ENCODE assay signal across 8 cellular contexts in the genomic region with DNA sequence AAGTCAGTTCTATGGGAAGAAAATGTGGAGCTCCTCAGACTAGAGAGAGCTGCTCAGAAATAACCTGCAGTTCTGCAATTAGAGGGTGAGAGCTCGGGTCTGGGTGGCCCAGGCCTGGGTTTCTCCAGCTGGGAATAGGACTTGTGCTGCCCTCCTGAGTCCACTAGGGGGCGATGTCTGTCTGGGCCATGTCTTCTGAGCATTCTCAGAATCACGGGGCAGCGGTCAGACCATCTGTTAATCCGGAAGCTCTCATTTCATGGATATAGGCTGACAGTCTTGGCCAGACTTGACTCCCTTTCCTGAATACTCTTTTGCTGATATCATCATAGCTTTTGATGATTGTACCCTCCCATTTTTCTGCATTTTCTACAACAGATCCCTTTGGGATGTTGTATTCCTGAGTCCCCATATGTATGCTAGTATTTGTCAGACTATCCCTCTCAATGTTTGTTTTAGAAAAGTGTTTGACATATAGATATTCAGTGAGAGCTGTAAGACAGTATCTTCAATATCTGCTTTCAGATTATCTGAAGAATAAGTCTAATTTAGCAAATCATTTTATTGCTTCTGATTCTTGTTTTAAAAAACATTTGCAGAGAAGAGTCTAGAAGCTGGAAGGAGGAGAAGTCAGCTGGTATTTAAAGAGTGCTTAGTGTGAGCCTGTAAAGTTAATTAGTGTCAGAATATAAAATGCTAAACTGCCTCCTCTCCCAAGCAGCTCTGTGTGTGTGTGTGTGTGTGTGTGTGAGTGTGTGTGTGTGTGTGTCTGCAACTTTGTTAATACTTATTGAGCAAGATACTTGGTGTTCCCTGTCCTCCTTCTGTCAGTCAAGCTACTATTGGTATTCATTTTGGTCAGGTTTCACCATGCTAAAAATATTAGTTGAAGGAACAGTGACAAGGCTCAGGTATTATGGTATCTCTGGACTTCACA. TPM values are rescaled to one million over a fixed set of nuclear protein-coding genes. Genes with fewer than 3 reads are reported as not detected.
DNase-seq lines count a peak whose midpoint lies in the region; ATAC-seq and TF ChIP-seq lines count a peak whose summit lies in the region.

No MANE protein-coding gene starts in this region.

- no peaks in the 10 kb centered on the region for H3K27me3 Mint-ChIP-seq in CD14-positive monocyte (ENCODE audit: low read depth in 3 of 3)

- peak; percentile 95 for TF ChIP-seq CTCF in CD14-positive monocyte (IDR thresholded peaks at IDR 0.05)

- H3K4me1 Mint-ChIP-seq in CD14-positive monocyte = peaks cover 8% of the 10 kb centered on the region

- H3K36me3 Mint-ChIP-seq in CD14-positive monocyte = peaks cover 65 to 67% of the 10 kb centered on the region in 2 donors

- H3K9me3 Mint-ChIP-seq in CD14-positive monocyte = no peaks in the 10 kb centered on the region

- H3K27ac Mint-ChIP-seq in CD14-positive monocyte = peak overlapping the region; percentile 9 to 78 (median 60)

- intact Hi-C loops in CD14-positive monocyte (cut with micrococcal nuclease) = loop anchor here (2.0 to 10.0 kb wide), 4 partner anchors 109 to 159 kb away; no protein-coding TSS in a partner anchor

- peak; percentile 86 for DNase-seq in CD14-positive monocyte (ENCODE audit: low spot score)
- peak; percentile 29 for DNase-seq in NCI-H524 treated with DMSO at 0.1 percent for 48 hours (lab: John Stamatoyannopoulos, UW)
- peak; percentile 69 for DNase-seq in activated CD4-positive, alpha-beta T cell treated with anti-CD3 and anti-CD28 coated beads, Interleukin-2, amount 50 U/mL, for 1 hour
- peak; percentile 84 for DNase-seq in ecto neural progenitor cell (ENCODE audit: low spot score)
- peak; percentile 66 to 97 for DNase-seq in lung microvascular endothelial cell (ENCODE audit: low read depth in 2 of 2)
- peak; percentile 47 for DNase-seq in stimulated activated CD8-positive, alpha-beta memory T cell treated with anti-CD3 and anti-CD28 coated beads, Interleukin-15, amount 100 ng/mL, for 1 hour (ENCODE audit: low read depth)

- ATAC-seq in GM19351 (IDR thresholded peaks at IDR 0.05; ENCODE audit: unreplicated experiment) (peak; percentile 97), HG03439 (IDR thresholded peaks at IDR 0.05; ENCODE audit: unreplicated experiment) (peak; percentile 94)

- H3K4me3 Mint-ChIP-seq in CD14-positive monocyte = peak overlapping the region in 1 of 2 donors; percentile 74

RNA-seq across cellular contexts. Expression of a gene that starts 38.0 kb away (rescaled TPM):
- polyA plus RNA-seq in CD14-positive monocyte = 100 to 1,000 TPM in 1 of 2 donors, 10 to 100 TPM in 1; 86.8 to 100 TPM
- 85.2 and 107 TPM in 2 replicates for total RNA-seq in lung microvascular endothelial cell

Comparison
In these comparisons a context has a peak if more than half of its experiments do, and no peak if none do; other contexts are left out.
1. Peak in every context shown above with its lines: DNase-seq and ATAC-seq.
2. DNase-seq: peak in every context shown above with its lines; median percentile 86 in CD14-positive monocyte; 84 in ecto neural progenitor cell; 82 in lung microvascular endothelial cell; 69 in activated CD4-positive, alpha-beta T cell treated with anti-CD3 and anti-CD28 coated beads, Interleukin-2, amount 50 U/mL, for 1 hour; 47 in stimulated activated CD8-positive, alpha-beta memory T cell treated with anti-CD3 and anti-CD28 coated beads, Interleukin-15, amount 100 ng/mL, for 1 hour; 29 in NCI-H524 treated with DMSO at 0.1 percent for 48 hours.